ENCODE assay signal across 25 cellular contexts in genomic region chr1:36622741-36623648, GRCh38.
A peak's percentile ranks its signal among the peaks of the same experiment; 100 is the strongest.
DNase-seq lines count a peak whose midpoint lies in the region; ATAC-seq, FAIRE-seq and TF ChIP-seq lines count a peak whose summit lies in the region.
"Had no signal": no experiment of that assay in that cellular context is flagged by ENCODE, and none has a peak within 500 bp of the region (broad histone marks: within the 10 kb centered on the region; RNA-seq: fewer than 3 reads in every experiment).

No MANE protein-coding gene starts in this region.

- H3K9me2 ChIP-seq in Loucy (replicated peaks; ENCODE audit: low read depth, low read length) = no peaks in the 10 kb centered on the region

- peak; percentile 18 for DNase-seq in Caki2 (ENCODE audit: low read depth)
- DNase-seq in kidney = peak; percentile 82
- DNase-seq in pancreas = peak; percentile 55 to 83 (median 72)
- no peak for DNase-seq in brain microvascular endothelial cell
- DNase-seq in activated T-helper 1 cell treated with anti-CD3 and anti-CD28 coated beads, Interleukin-12 subunit alpha, Interleukin-12 subunit beta, Interleukin-2, Interleukin-4 antibody, amounts not matched to agents 30 ng/mL and 10 ng/mL and 1 ng/mL, durations not matched to agents 14 hours and 24 hours and 36 hours (ENCODE audit: low spot score) = no peak
- DNase-seq: activated naive CD4-positive, alpha-beta T cell treated with anti-CD3 and anti-CD28 coated beads, Interleukin-2, amount 10 ng/mL, durations not matched to agents 7 days and 5 days; activated T-cell treated with anti-CD3 and anti-CD28 coated beads, Interleukin-2, amount 50 U/mL, for 24 hours; amygdala; gastrocnemius medialis; islet precursor cell; NCI-H1436; NCI-H510A treated with DMSO at 0.1 percent for 48 hours; stimulated activated CD4-positive, alpha-beta T cell treated with anti-CD3 and anti-CD28 coated beads, Interleukin-4, amount 100 ng/mL, for 1 hour; stimulated activated naive B cell treated with anti-CD40 and anti-IgM and Interleukin-4, amounts not matched to agents 10 μg/mL and 1 μg/mL and 100 μg/mL, for 72 hours; T-cell had no signal

- H3K4me1 ChIP-seq in Loucy (ENCODE audit: insufficient read depth, low read length, poor library complexity, severe bottlenecking) = peaks cover 21% of the 10 kb centered on the region
- peaks cover 0 to 5% of the 10 kb centered on the region in 2 donors for H3K4me1 ChIP-seq in kidney (ENCODE audit: control insufficient read depth in 1 of 2, insufficient read depth in 1 of 2, low read depth in 1 of 2, low read length in 2 of 2)
- H3K4me1 ChIP-seq in pancreas = no peaks in the 10 kb centered on the region
- H3K4me1 ChIP-seq: BLaER1 treated with 17β-estradiol and CSF1 and Interleukin-3, amounts not matched to agents 10 nM and 100 nM; gastrocnemius medialis; SJSA1; vagina had no signal

- H3K27ac Mint-ChIP-seq in activated T-helper 1 cell treated with anti-CD3 and anti-CD28 coated beads, Interleukin-12 subunit alpha, Interleukin-12 subunit beta, Interleukin-2, Interleukin-4 antibody, amounts not matched to agents 30 ng/mL and 10 ng/mL and 1 ng/mL, durations not matched to agents 14 hours and 24 hours and 36 hours = no peak overlapping the region
- H3K27ac Mint-ChIP-seq: activated naive CD4-positive, alpha-beta T cell treated with anti-CD3 and anti-CD28 coated beads, Interleukin-2, amount 10 ng/mL, durations not matched to agents 7 days and 5 days; activated T-cell treated with anti-CD3 and anti-CD28 coated beads, Interleukin-2, amount 50 U/mL, for 24 hours; stimulated activated naive B cell treated with anti-CD40 and anti-IgM and Interleukin-4, amounts not matched to agents 10 μg/mL and 1 μg/mL and 100 μg/mL, for 72 hours; T-cell had no signal

- no peak overlapping the region for H3K27ac ChIP-seq in kidney (ENCODE audit: low read depth in 2 of 2, low read length in 2 of 2)
- H3K27ac ChIP-seq in pancreas = no peak overlapping the region
- no peak overlapping the region for H3K27ac ChIP-seq in brain microvascular endothelial cell
- H3K27ac ChIP-seq: BLaER1 treated with 17β-estradiol and CSF1 and Interleukin-3, amounts not matched to agents 10 nM and 100 nM; gastrocnemius medialis; neutrophil; SJSA1; vagina had no signal

- in situ Hi-C loops in Caki2 (cut with HindIII; ENCODE audit: low pct_unique_long_range_greater_than_20kb, low sequenced_read_pairs) (no loop called here), brain microvascular endothelial cell (cut with HindIII; ENCODE audit: low pct_ligation_motif_present, low sequenced_read_pairs) (no loop called here)

- no peaks in the 10 kb centered on the region for H4K20me1 ChIP-seq in Loucy (ENCODE audit: insufficient read depth, low read length, poor library complexity, severe bottlenecking)
- H4K20me1 ChIP-seq: BLaER1 treated with 17β-estradiol and CSF1 and Interleukin-3, amounts not matched to agents 10 nM and 100 nM had no signal

- no peaks in the 10 kb centered on the region; the same call in 1 of the 2 replicates for H3F3A ChIP-seq in Loucy (ENCODE audit: low read depth)

- no peak overlapping the region for H3K4me3 Mint-ChIP-seq in activated T-helper 1 cell treated with anti-CD3 and anti-CD28 coated beads, Interleukin-12 subunit alpha, Interleukin-12 subunit beta, Interleukin-2, Interleukin-4 antibody, amounts not matched to agents 30 ng/mL and 10 ng/mL and 1 ng/mL, durations not matched to agents 14 hours and 24 hours and 36 hours
- H3K4me3 Mint-ChIP-seq: activated naive CD4-positive, alpha-beta T cell treated with anti-CD3 and anti-CD28 coated beads, Interleukin-2, amount 10 ng/mL, durations not matched to agents 7 days and 5 days; activated T-cell treated with anti-CD3 and anti-CD28 coated beads, Interleukin-2, amount 50 U/mL, for 24 hours; stimulated activated naive B cell treated with anti-CD40 and anti-IgM and Interleukin-4, amounts not matched to agents 10 μg/mL and 1 μg/mL and 100 μg/mL, for 72 hours; T-cell had no signal

- intact Hi-C loops in kidney (cut with DNase I) (no loop called here), pancreas (cut with DNase I) (no loop called here)
- intact Hi-C loops in activated T-helper 1 cell treated with anti-CD3 and anti-CD28 coated beads, Interleukin-12 subunit alpha, Interleukin-12 subunit beta, Interleukin-2, Interleukin-4 antibody, amounts not matched to agents 30 ng/mL and 10 ng/mL and 1 ng/mL, durations not matched to agents 14 hours and 24 hours and 36 hours (cut with micrococcal nuclease) = no loop called here

- H3K36me3 ChIP-seq in Loucy (ENCODE audit: insufficient read depth, low read length) = no peaks in the 10 kb centered on the region
- no peaks in the 10 kb centered on the region for H3K36me3 ChIP-seq in kidney (ENCODE audit: control insufficient read depth in 1 of 2, insufficient read depth in 2 of 2, low read length in 2 of 2)
- H3K36me3 ChIP-seq in pancreas = no peaks in the 10 kb centered on the region
- H3K36me3 ChIP-seq in brain microvascular endothelial cell (replicated peaks) = no peaks in the 10 kb centered on the region
- H3K36me3 ChIP-seq: BLaER1 treated with 17β-estradiol and CSF1 and Interleukin-3, amounts not matched to agents 10 nM and 100 nM; gastrocnemius medialis; neutrophil; SJSA1; vagina had no signal

- H3K4me2 ChIP-seq in Loucy (ENCODE audit: low read depth, low read length, poor library complexity, severe bottlenecking) = peak overlapping the region; percentile 70
- H3K4me2 ChIP-seq: BLaER1 treated with 17β-estradiol and CSF1 and Interleukin-3, amounts not matched to agents 10 nM and 100 nM had no signal

- H3K27me3 ChIP-seq in Loucy (ENCODE audit: insufficient read depth, low read length, poor library complexity, severe bottlenecking) (no peaks in the 10 kb centered on the region), pancreas (no peaks in the 10 kb centered on the region), brain microvascular endothelial cell (replicated peaks) (no peaks in the 10 kb centered on the region)
- H3K27me3 ChIP-seq: BLaER1 treated with 17β-estradiol and CSF1 and Interleukin-3, amounts not matched to agents 10 nM and 100 nM; vagina had no signal

- no peaks in the 10 kb centered on the region for H3K36me3 Mint-ChIP-seq in activated T-helper 1 cell treated with anti-CD3 and anti-CD28 coated beads, Interleukin-12 subunit alpha, Interleukin-12 subunit beta, Interleukin-2, Interleukin-4 antibody, amounts not matched to agents 30 ng/mL and 10 ng/mL and 1 ng/mL, durations not matched to agents 14 hours and 24 hours and 36 hours (ENCODE audit: low read depth)
- H3K36me3 Mint-ChIP-seq: activated naive CD4-positive, alpha-beta T cell treated with anti-CD3 and anti-CD28 coated beads, Interleukin-2, amount 10 ng/mL, durations not matched to agents 7 days and 5 days; stimulated activated naive B cell treated with anti-CD40 and anti-IgM and Interleukin-4, amounts not matched to agents 10 μg/mL and 1 μg/mL and 100 μg/mL, for 72 hours; T-cell had no signal

- ATAC-seq in pancreas (peak; percentile 87 to 99 (median 96)), HG03571 (IDR thresholded peaks at IDR 0.05; ENCODE audit: unreplicated experiment) (no peak), GM18907 (IDR thresholded peaks at IDR 0.05; ENCODE audit: unreplicated experiment) (no peak)
- ATAC-seq: gastrocnemius medialis; stimulated activated naive B cell treated with anti-CD40 and anti-IgM and Interleukin-4, amounts not matched to agents 10 μg/mL and 1 μg/mL and 100 μg/mL, for 72 hours; T-cell had no signal

- H2AFZ ChIP-seq in Loucy (ENCODE audit: low read length) = no peak overlapping the region

- 39 to 41% methylated on average over 13 of the region's 13 CpGs for WGBS in pancreas, 2 donors

- FAIRE-seq in kidney (lab: Jason Lieb, UNC) = no peak
- FAIRE-seq in pancreas (lab: Jason Lieb, UNC) = no peak
- FAIRE-seq: D721Med, endometrium, RCC 7860 had no signal

- no peaks in the 10 kb centered on the region for H3K9me3 ChIP-seq in Loucy (ENCODE audit: insufficient read depth, low read depth, low read length)
- H3K9me3 ChIP-seq in kidney (ENCODE audit: control insufficient read depth in 1 of 2, low read length in 2 of 2) = peaks cover 0 to 4% of the 10 kb centered on the region in 2 donors
- no peaks in the 10 kb centered on the region for H3K9me3 ChIP-seq in pancreas
- H3K9me3 ChIP-seq: gastrocnemius medialis, neutrophil, SJSA1, vagina had no signal

- H3K4me1 Mint-ChIP-seq in activated T-helper 1 cell treated with anti-CD3 and anti-CD28 coated beads, Interleukin-12 subunit alpha, Interleukin-12 subunit beta, Interleukin-2, Interleukin-4 antibody, amounts not matched to agents 30 ng/mL and 10 ng/mL and 1 ng/mL, durations not matched to agents 14 hours and 24 hours and 36 hours (ENCODE audit: low read depth) = no peaks in the 10 kb centered on the region
- H3K4me1 Mint-ChIP-seq: stimulated activated naive B cell treated with anti-CD40 and anti-IgM and Interleukin-4, amounts not matched to agents 10 μg/mL and 1 μg/mL and 100 μg/mL, for 72 hours had no signal

- no peaks in the 10 kb centered on the region for H3K9me3 Mint-ChIP-seq in activated T-helper 1 cell treated with anti-CD3 and anti-CD28 coated beads, Interleukin-12 subunit alpha, Interleukin-12 subunit beta, Interleukin-2, Interleukin-4 antibody, amounts not matched to agents 30 ng/mL and 10 ng/mL and 1 ng/mL, durations not matched to agents 14 hours and 24 hours and 36 hours
- H3K9me3 Mint-ChIP-seq: activated naive CD4-positive, alpha-beta T cell treated with anti-CD3 and anti-CD28 coated beads, Interleukin-2, amount 10 ng/mL, durations not matched to agents 7 days and 5 days; activated T-cell treated with anti-CD3 and anti-CD28 coated beads, Interleukin-2, amount 50 U/mL, for 24 hours; stimulated activated naive B cell treated with anti-CD40 and anti-IgM and Interleukin-4, amounts not matched to agents 10 μg/mL and 1 μg/mL and 100 μg/mL, for 72 hours; T-cell had no signal

- H3K79me2 ChIP-seq in Loucy (ENCODE audit: insufficient read depth, low read length) = no peaks in the 10 kb centered on the region

- H3K9ac ChIP-seq in Loucy (ENCODE audit: low read depth, low read length, poor library complexity, severe bottlenecking) = peak overlapping the region; percentile 29
- H3K9ac ChIP-seq in kidney (ENCODE audit: low read length in 2 of 2) = no peak overlapping the region
- H3K9ac ChIP-seq: BLaER1 treated with 17β-estradiol and CSF1 and Interleukin-3, amounts not matched to agents 10 nM and 100 nM had no signal

- H3K4me3 ChIP-seq in Loucy (ENCODE audit: low read length, poor library complexity, severe bottlenecking) = peak overlapping the region; percentile 19
- H3K4me3 ChIP-seq in kidney (ENCODE audit: low read length in 2 of 2) = no peak overlapping the region
- H3K4me3 ChIP-seq in pancreas = no peak overlapping the region
- H3K4me3 ChIP-seq in brain microvascular endothelial cell (ENCODE audit: low read depth, low read length) = no peak overlapping the region
- H3K4me3 ChIP-seq: BLaER1 treated with 17β-estradiol and CSF1 and Interleukin-3, amounts not matched to agents 10 nM and 100 nM; gastrocnemius medialis; SJSA1; vagina had no signal

- no peak for TF ChIP-seq CTCF in Loucy (conservative IDR thresholded peaks at IDR 0.05; ENCODE audit: low read length)
- TF ChIP-seq CTCF in kidney (IDR thresholded peaks at IDR 0.05; ENCODE audit: borderline replicate concordance, extremely low read depth, insufficient read depth) = no peak
- TF ChIP-seq CTCF in pancreas (IDR thresholded peaks at IDR 0.05) = no peak
- TF ChIP-seq CTCF in brain microvascular endothelial cell (IDR thresholded peaks at IDR 0.05; ENCODE audit: low read depth, low read length, missing control alignments) = no peak

- peaks cover 9% of the 10 kb centered on the region for H3K27me3 Mint-ChIP-seq in activated T-helper 1 cell treated with anti-CD3 and anti-CD28 coated beads, Interleukin-12 subunit alpha, Interleukin-12 subunit beta, Interleukin-2, Interleukin-4 antibody, amounts not matched to agents 30 ng/mL and 10 ng/mL and 1 ng/mL, durations not matched to agents 14 hours and 24 hours and 36 hours (ENCODE audit: insufficient read depth)

Comparison
In these comparisons a context has a peak if more than half of its experiments do, and no peak if none do; other contexts are left out.
1. DNase-seq: peak in Caki2 (single experiment), kidney (single experiment) and pancreas (6 of 6); none in brain microvascular endothelial cell (single experiment) and activated T-helper 1 cell treated with anti-CD3 and anti-CD28 coated beads, Interleukin-12 subunit alpha, Interleukin-12 subunit beta, Interleukin-2, Interleukin-4 antibody, amounts not matched to agents 30 ng/mL and 10 ng/mL and 1 ng/mL, durations not matched to agents 14 hours and 24 hours and 36 hours (single experiment).
2. ATAC-seq: peak in pancreas (4 of 4); none in HG03571 (single experiment) and GM18907 (single experiment).